8 cellular contexts compared by ENCODE assay signal in genomic region chr20:25281541-25281991, GRCh38. TPM values are rescaled to one million over a fixed set of nuclear protein-coding genes. Genes with fewer than 3 reads are reported as not detected.
DNase-seq lines count a peak whose midpoint lies in the region; ATAC-seq and TF ChIP-seq lines count a peak whose summit lies in the region.

No MANE protein-coding gene starts in this region.

- ATAC-seq in GM19035 (IDR thresholded peaks at IDR 0.05; ENCODE audit: unreplicated experiment) (peak; percentile 79), HG02884 (IDR thresholded peaks at IDR 0.05; ENCODE audit: unreplicated experiment) (peak; percentile 60)
- no peak for ATAC-seq in activated T-helper 17 cell treated with anti-CD3 and anti-CD28 coated beads, Interleukin-2, amount 50 U/mL, for 72 hours (replicated peaks)
- ATAC-seq in activated T-cell treated with anti-CD3 and anti-CD28 coated beads, Interleukin-2, amount 50 U/mL, for 72 hours (replicated peaks in 1 of 2): no peak

- intact Hi-C loops in posterior cingulate gyrus (cut with DNase I): no loop called here

- no peak overlapping the region for H3K27ac Mint-ChIP-seq in activated T-helper 17 cell treated with anti-CD3 and anti-CD28 coated beads, Interleukin-2, amount 50 U/mL, for 72 hours
- no peak overlapping the region for H3K27ac Mint-ChIP-seq in activated T-cell treated with anti-CD3 and anti-CD28 coated beads, Interleukin-2, amount 50 U/mL, for 72 hours

- H3K36me3 Mint-ChIP-seq in activated T-helper 17 cell treated with anti-CD3 and anti-CD28 coated beads, Interleukin-2, amount 50 U/mL, for 72 hours (ENCODE audit: low read depth): peaks cover 47% of the 10 kb centered on the region
- peaks cover 1 to 7% of the 10 kb centered on the region in 2 donors for H3K36me3 Mint-ChIP-seq in activated T-cell treated with anti-CD3 and anti-CD28 coated beads, Interleukin-2, amount 50 U/mL, for 72 hours (ENCODE audit: insufficient read depth in 2 of 2)

- no peak overlapping the region for H3K4me3 Mint-ChIP-seq in activated T-helper 17 cell treated with anti-CD3 and anti-CD28 coated beads, Interleukin-2, amount 50 U/mL, for 72 hours
- no peak overlapping the region for H3K4me3 Mint-ChIP-seq in activated T-cell treated with anti-CD3 and anti-CD28 coated beads, Interleukin-2, amount 50 U/mL, for 72 hours

- no peaks in the 10 kb centered on the region for H3K9me3 Mint-ChIP-seq in activated T-helper 17 cell treated with anti-CD3 and anti-CD28 coated beads, Interleukin-2, amount 50 U/mL, for 72 hours
- no peaks in the 10 kb centered on the region for H3K9me3 Mint-ChIP-seq in activated T-cell treated with anti-CD3 and anti-CD28 coated beads, Interleukin-2, amount 50 U/mL, for 72 hours

- no peak for TF ChIP-seq CTCF in OCI-LY1 (IDR thresholded peaks at IDR 0.05; ENCODE audit: low read length)

- DNase-seq in posterior cingulate gyrus (peak in 7 of 10 donors; percentile 3 to 82 (median 12)), AG08396 (ENCODE audit: low spot score) (no peak), dermis blood vessel endothelial cell (no peak)
- DNase-seq in activated T-cell treated with anti-CD3 and anti-CD28 coated beads, Interleukin-2, amount 50 U/mL, for 72 hours: no peak

- H3K79me2 ChIP-seq in OCI-LY1 (ENCODE audit: insufficient read depth, low read length): no peaks in the 10 kb centered on the region

- peaks cover 57% of the 10 kb centered on the region for H3K36me3 ChIP-seq in OCI-LY1 (ENCODE audit: insufficient read depth, low read length)

- no peak overlapping the region for H2AFZ ChIP-seq in OCI-LY1 (ENCODE audit: low read length)

- no peaks in the 10 kb centered on the region for H3F3A ChIP-seq in OCI-LY1 (ENCODE audit: insufficient read depth, low read length)

- H3K4me2 ChIP-seq in OCI-LY1 (ENCODE audit: low read length): peak overlapping the region; percentile 47

- H4K20me1 ChIP-seq in OCI-LY1 (ENCODE audit: insufficient read depth, low read length): no peaks in the 10 kb centered on the region

- H3K9ac ChIP-seq in OCI-LY1 (ENCODE audit: low read length): no peak overlapping the region; the same call in 1 of the 2 replicates

- peak overlapping the region; percentile 14 for H3K4me3 ChIP-seq in OCI-LY1 (ENCODE audit: low read depth, low read length, poor library complexity, severe bottlenecking)

- no peaks in the 10 kb centered on the region for H3K27me3 Mint-ChIP-seq in activated T-helper 17 cell treated with anti-CD3 and anti-CD28 coated beads, Interleukin-2, amount 50 U/mL, for 72 hours
- no peaks in the 10 kb centered on the region for H3K27me3 Mint-ChIP-seq in activated T-cell treated with anti-CD3 and anti-CD28 coated beads, Interleukin-2, amount 50 U/mL, for 72 hours (ENCODE audit: low read depth)

- no peaks in the 10 kb centered on the region for H3K27me3 ChIP-seq in OCI-LY1 (ENCODE audit: insufficient read depth, low read length)

- peaks cover 35% of the 10 kb centered on the region for H3K4me1 ChIP-seq in OCI-LY1 (ENCODE audit: insufficient read depth, low read length, severe bottlenecking)

- no peaks in the 10 kb centered on the region for H3K4me1 Mint-ChIP-seq in activated T-helper 17 cell treated with anti-CD3 and anti-CD28 coated beads, Interleukin-2, amount 50 U/mL, for 72 hours
- H3K4me1 Mint-ChIP-seq in activated T-cell treated with anti-CD3 and anti-CD28 coated beads, Interleukin-2, amount 50 U/mL, for 72 hours (ENCODE audit: low read depth): no peaks in the 10 kb centered on the region

- H3K27ac ChIP-seq in OCI-LY1 (ENCODE audit: low read depth, low read length, poor library complexity, severe bottlenecking): peak overlapping the region; percentile 89

- no peaks in the 10 kb centered on the region for H3K9me2 ChIP-seq in OCI-LY1 (ENCODE audit: low read depth, low read length)

- no peaks in the 10 kb centered on the region for H3K9me3 ChIP-seq in OCI-LY1 (ENCODE audit: low read length)

RNA-seq across cellular contexts. Expression of gene PYGB, which starts 33.7 kb away (rescaled TPM):
- 10 to 100 TPM; 15.4 to 27.0 TPM for total RNA-seq in activated T-helper 17 cell treated with anti-CD3 and anti-CD28 coated beads, Interleukin-2, amount 50 U/mL, for 72 hours
- total RNA-seq in activated T-cell treated with anti-CD3 and anti-CD28 coated beads, Interleukin-2, amount 50 U/mL, for 72 hours: 10 to 100 TPM; 43.7 to 48.3 TPM
- 81.9 and 127 TPM in 2 replicates for total RNA-seq in dermis blood vessel endothelial cell

Comparison
In these comparisons a context has a peak if more than half of its experiments do, and no peak if none do; other contexts are left out.
1. ATAC-seq: peak in GM19035 (single experiment) and HG02884 (single experiment); none in activated T-helper 17 cell treated with anti-CD3 and anti-CD28 coated beads, Interleukin-2, amount 50 U/mL, for 72 hours (single experiment) and activated T-cell treated with anti-CD3 and anti-CD28 coated beads, Interleukin-2, amount 50 U/mL, for 72 hours (0 of 2).
2. DNase-seq: peak in posterior cingulate gyrus (7 of 10); none in AG08396 (single experiment), activated T-cell treated with anti-CD3 and anti-CD28 coated beads, Interleukin-2, amount 50 U/mL, for 72 hours (0 of 2) and dermis blood vessel endothelial cell (single experiment).